In genomic region chr20:41047975-41048305, GRCh38 we compare ENCODE assay signal across 8 cellular contexts. TPM values are rescaled to one million over a fixed set of nuclear protein-coding genes. Genes with fewer than 3 reads are reported as not detected.
DNase-seq lines count a peak whose midpoint lies in the region; ATAC-seq and TF ChIP-seq lines count a peak whose summit lies in the region.

No MANE protein-coding gene starts in this region.

- WGBS in SK-N-SH (ENCODE audit: low lambda C conversion rate): 21% methylated on average over 1 of the region's 1 CpG

- H4K20me1 ChIP-seq in HCT116 (ENCODE audit: insufficient read depth): peaks cover 67% of the 10 kb centered on the region
- H4K20me1 ChIP-seq in SK-N-SH (ENCODE audit: insufficient read depth): peaks cover 97% of the 10 kb centered on the region

- intact Hi-C loops in HCT116 (cut with micrococcal nuclease): loop anchor here (5.0 kb wide), 1 partner anchor 56 kb away; no protein-coding TSS in a partner anchor

- peak overlapping the region; percentile 52 for H3K27ac Mint-ChIP-seq in stimulated activated memory B cell treated with anti-CD40 and anti-IgM and Interleukin-4, amounts not matched to agents 10 μg/mL and 1 μg/mL and 100 μg/mL, for 72 hours

- H3K9me3 ChIP-seq in HCT116 (ENCODE audit: control insufficient read depth in 1 of 2, insufficient read depth in 1 of 2, low read depth in 1 of 2, low read length in 2 of 2) (no peaks in the 10 kb centered on the region), SK-N-SH (no peaks in the 10 kb centered on the region)

- H3K4me3 Mint-ChIP-seq in stimulated activated memory B cell treated with anti-CD40 and anti-IgM and Interleukin-4, amounts not matched to agents 10 μg/mL and 1 μg/mL and 100 μg/mL, for 72 hours: peak overlapping the region; percentile 63

- H3K9me3 Mint-ChIP-seq in stimulated activated memory B cell treated with anti-CD40 and anti-IgM and Interleukin-4, amounts not matched to agents 10 μg/mL and 1 μg/mL and 100 μg/mL, for 72 hours: no peaks in the 10 kb centered on the region

- H2AFZ ChIP-seq in HCT116 (ENCODE audit: low read depth, low read length, poor library complexity, severe bottlenecking): no peak overlapping the region
- H2AFZ ChIP-seq in SK-N-SH (ENCODE audit: low read depth): no peak overlapping the region

- CTCF ChIA-PET in HCT116 (lab: Charles Lee) (interaction anchor here (1.1 kb wide), 1 partner anchor 57 kb away, joined by 4 read pairs; no protein-coding TSS in a partner anchor), SK-N-SH (lab: Yijun Ruan, JAX) (interaction anchor here (0.9 to 2.2 kb wide), 2 partner anchors 11 to 57 kb away, joined by 3 to 7 read pairs; no protein-coding TSS in a partner anchor)

- H3K4me3 ChIP-seq in AG09309 (ENCODE audit: control insufficient read depth, low read depth, low read length) (peak overlapping the region; percentile 12; the same call in 1 of the 2 replicates), HCT116 (replicated peaks in 1 of 2; ENCODE audit: low read depth in 1 of 2, low read length in 2 of 2) (no peak overlapping the region), SK-N-SH (ENCODE audit: low read depth in 2 of 2, low read length in 1 of 2) (peak overlapping the region in 1 of 2 experiments; percentile 26; a peak in 3 of 4 replicates), fibroblast of pulmonary artery (replicated peaks; ENCODE audit: low read depth, low read length) (peak overlapping the region; percentile 35), H7 (ENCODE audit: insufficient read depth, low read depth, low read length) (no peak overlapping the region)

- no TSS peak for BruUV-seq in HCT116 (replicated peaks; lab: Mats Ljungman, UMichigan)

- H3K79me2 ChIP-seq in HCT116 (ENCODE audit: insufficient read depth, low read length) (peaks cover 100% of the 10 kb centered on the region), SK-N-SH (ENCODE audit: insufficient read depth) (peaks cover 99% of the 10 kb centered on the region)

- TF ChIP-seq POLR2A in HCT116 (IDR thresholded peaks at IDR 0.05; ENCODE audit: borderline replicate concordance, extremely low read depth, insufficient read depth, insufficient read length): no peak

- no peaks in the 10 kb centered on the region for H3K27me3 Mint-ChIP-seq in stimulated activated memory B cell treated with anti-CD40 and anti-IgM and Interleukin-4, amounts not matched to agents 10 μg/mL and 1 μg/mL and 100 μg/mL, for 72 hours

- H3K27me3 ChIP-seq in HCT116 (ENCODE audit: insufficient read depth, low read length) (no peaks in the 10 kb centered on the region), SK-N-SH (ENCODE audit: insufficient read depth) (no peaks in the 10 kb centered on the region), H7 (ENCODE audit: control insufficient read depth, insufficient read depth, low read length) (no peaks in the 10 kb centered on the region)

- RAD21 ChIA-PET in HCT116 (lab: Charles Lee; ENCODE audit: low non-redundant PET in 1 of 2, low total read pairs in 2 of 2, uncharacterized antibody in 2 of 2, unreplicated experiment in 2 of 2): no interaction called here

- H3K4me2 ChIP-seq in HCT116 (ENCODE audit: low read length): peak overlapping the region; percentile 49
- peak overlapping the region; percentile 45 for H3K4me2 ChIP-seq in SK-N-SH

- POLR2A ChIA-PET in HCT116 (lab: Charles Lee): interaction anchor here (1.5 kb wide), 1 partner anchor 12 kb away, joined by 3 read pairs; no protein-coding TSS in a partner anchor
- POLR2A ChIA-PET in SK-N-SH (lab: Yijun Ruan, JAX): no interaction called here

- peaks cover 4% of the 10 kb centered on the region for H3K36me3 Mint-ChIP-seq in stimulated activated memory B cell treated with anti-CD40 and anti-IgM and Interleukin-4, amounts not matched to agents 10 μg/mL and 1 μg/mL and 100 μg/mL, for 72 hours

- peak; percentile 62 for ATAC-seq in HCT116
- peak; percentile 77 for ATAC-seq in stimulated activated memory B cell treated with anti-CD40 and anti-IgM and Interleukin-4, amounts not matched to agents 10 μg/mL and 1 μg/mL and 100 μg/mL, for 72 hours

- no peak for TF ChIP-seq RAD21 in HCT116 (IDR thresholded peaks at IDR 0.05; ENCODE audit: low read depth)
- no peak for TF ChIP-seq RAD21 in SK-N-SH (IDR thresholded peaks at IDR 0.05; ENCODE audit: low read length)

- no peak for TF ChIP-seq CTCF in AG09309 (IDR thresholded peaks at IDR 0.05; ENCODE audit: control insufficient read depth, insufficient read depth, low read depth, low read length, missing control alignments)
- TF ChIP-seq CTCF in HCT116 (IDR thresholded peaks at IDR 0.05 in 2 of 3, conservative IDR thresholded peaks at IDR 0.05 in 1 of 3; ENCODE audit: borderline replicate concordance in 1 of 3, insufficient read depth in 1 of 3, low read depth in 2 of 3, low read length in 2 of 3): no peak
- no peak for TF ChIP-seq CTCF in SK-N-SH (IDR thresholded peaks at IDR 0.05)
- no peak for TF ChIP-seq CTCF in fibroblast of pulmonary artery (IDR thresholded peaks at IDR 0.05; ENCODE audit: low read length, missing control alignments)

- peaks cover 11% of the 10 kb centered on the region for H3F3A ChIP-seq in SK-N-SH (replicated peaks; ENCODE audit: insufficient read depth)

- peaks cover 86% of the 10 kb centered on the region for H3K4me1 Mint-ChIP-seq in stimulated activated memory B cell treated with anti-CD40 and anti-IgM and Interleukin-4, amounts not matched to agents 10 μg/mL and 1 μg/mL and 100 μg/mL, for 72 hours

- H3K36me3 ChIP-seq in HCT116 (ENCODE audit: control insufficient read depth in 1 of 2, insufficient read depth in 2 of 2, low read length in 2 of 2) (peaks cover 0 to 13% of the 10 kb centered on the region in 2 experiments; a peak in 1 of 4 replicates), SK-N-SH (replicated peaks in 1 of 2; ENCODE audit: control insufficient read depth in 1 of 2, insufficient read depth in 2 of 2, low read length in 1 of 2) (peaks cover 0 to 2% of the 10 kb centered on the region in 2 experiments), H7 (replicated peaks; ENCODE audit: control insufficient read depth, insufficient read depth, low read length) (no peaks in the 10 kb centered on the region; the same call in 1 of the 2 replicates)

- peak overlapping the region; percentile 20; the same call in 1 of the 2 replicates for H3K27ac ChIP-seq in HCT116 (ENCODE audit: low read depth, low read length)
- H3K27ac ChIP-seq in SK-N-SH (ENCODE audit: low read depth in 2 of 2, low read length in 1 of 2): peak overlapping the region in 1 of 2 experiments; percentile 25; a peak in 1 of 4 replicates

- DNase-seq in AG09309 (ENCODE audit: low read depth) (no peak), HCT116 (ENCODE audit: low read depth, low spot score) (no peak), SK-N-SH (no peak), fibroblast of pulmonary artery (ENCODE audit: low read depth) (peak; percentile 41), H7 (no peak), cerebellar nuclear complex (lab: John Stamatoyannopoulos, UW) (no peak), amniotic stem cell (lab: John Stamatoyannopoulos, UW) (no peak)

- H3K9me2 ChIP-seq in HCT116 (ENCODE audit: insufficient read depth) (no peaks in the 10 kb centered on the region), SK-N-SH (no peaks in the 10 kb centered on the region)

- 0 out of 2 replicates have a peak overlapping the region, but pooled peaks have one; percentile 19 for H3K9ac ChIP-seq in HCT116 (ENCODE audit: low read length)
- no peak overlapping the region for H3K9ac ChIP-seq in SK-N-SH

- H3K4me1 ChIP-seq in HCT116 (ENCODE audit: control insufficient read depth in 1 of 2, insufficient read depth in 2 of 2, low read length in 2 of 2): peaks cover 28 to 76% of the 10 kb centered on the region in 2 experiments
- peaks cover 19 to 61% of the 10 kb centered on the region in 2 experiments; a peak in 3 of 4 replicates for H3K4me1 ChIP-seq in SK-N-SH (ENCODE audit: control insufficient read depth in 1 of 2, insufficient read depth in 2 of 2, low read depth in 1 of 2, low read length in 1 of 2)

- no peak for TF ChIP-seq EP300 in SK-N-SH (IDR thresholded peaks at IDR 0.05; ENCODE audit: borderline replicate concordance in 1 of 2, low read depth in 1 of 2, low read length in 1 of 2)

TF ChIP-seq in HCT116, 20 proteins besides CTCF, POLR2A, EP300 and RAD21 (continues in another document):
- TF ChIP-seq, protein P1, sequence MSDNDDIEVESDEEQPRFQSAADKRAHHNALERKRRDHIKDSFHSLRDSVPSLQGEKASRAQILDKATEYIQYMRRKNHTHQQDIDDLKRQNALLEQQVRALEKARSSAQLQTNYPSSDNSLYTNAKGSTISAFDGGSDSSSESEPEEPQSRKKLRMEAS (IDR thresholded peaks at IDR 0.05): no peak
- TF ChIP-seq CBX3 (IDR thresholded peaks at IDR 0.05; ENCODE audit: low read depth) (no peak), YY1 (IDR thresholded peaks at IDR 0.05; ENCODE audit: extremely low read depth, insufficient replicate concordance, low read depth, low read length) (no peak), EZH2 (IDR thresholded peaks at IDR 0.05) (no peak), JUND (IDR thresholded peaks at IDR 0.05) (no peak), EZH2phosphoT487 (IDR thresholded peaks at IDR 0.05; ENCODE audit: borderline replicate concordance) (no peak), SP1 (IDR thresholded peaks at IDR 0.05; ENCODE audit: low read depth) (no peak), EGR1 (IDR thresholded peaks at IDR 0.05; ENCODE audit: low read depth) (no peak), ELF1 (IDR thresholded peaks at IDR 0.05; ENCODE audit: borderline replicate concordance, low read depth) (no peak), SIN3A (IDR thresholded peaks at IDR 0.05; ENCODE audit: low read depth) (no peak)

TF ChIP-seq in SK-N-SH, 30 proteins besides CTCF, POLR2A, EP300 and RAD21:
- no peak for TF ChIP-seq TAF1 (IDR thresholded peaks at IDR 0.05; ENCODE audit: borderline replicate concordance, low read depth, low read length)
- TF ChIP-seq FOSL2 (IDR thresholded peaks at IDR 0.05; ENCODE audit: borderline replicate concordance, low read depth): peak; percentile 46; the same call in 1 of the 2 replicates
- TF ChIP-seq RXRA (IDR thresholded peaks at IDR 0.05; ENCODE audit: borderline replicate concordance, low read depth): no peak
- no peak for TF ChIP-seq IRF3 (IDR thresholded peaks at IDR 0.05; ENCODE audit: low read depth, low read length)
- peak; percentile 53 for TF ChIP-seq JUND (IDR thresholded peaks at IDR 0.05)
- TF ChIP-seq RCOR1 (IDR thresholded peaks at IDR 0.05; ENCODE audit: low read length): no peak

RNA-seq across cellular contexts. Expression of gene TOP1, which starts 19.3 kb away (rescaled TPM):
- total RNA-seq in HCT116 (2021; ENCODE audit: unreplicated experiment): 190 TPM
- 78.3 and 101 TPM in 2 replicates for polyA plus RNA-seq in HCT116 (2012)
- 8.9 and 11.9 TPM in 2 replicates for polyA plus RNA-seq in SK-N-SH (2012; rRNA removed)
- 16.8 and 20.3 TPM in 2 replicates for polyA plus RNA-seq in SK-N-SH (2012; cell fraction: cytosol; rRNA removed)
- polyA plus RNA-seq in SK-N-SH (2012; cell fraction: nucleus; rRNA removed): 9.4 and 16.9 TPM in 2 replicates
- 16.0 and 22.9 TPM in 2 replicates for total RNA-seq in H7 (2014; rRNA removed; shearing (Covaris generic))

Comparison
In these comparisons a context has a peak if more than half of its experiments do, and no peak if none do; other contexts are left out.
1. H3K4me3 ChIP-seq: peak in AG09309 (single experiment) and fibroblast of pulmonary artery (single experiment); none in HCT116 (0 of 2) and H7 (single experiment).